In the genomic region with DNA sequence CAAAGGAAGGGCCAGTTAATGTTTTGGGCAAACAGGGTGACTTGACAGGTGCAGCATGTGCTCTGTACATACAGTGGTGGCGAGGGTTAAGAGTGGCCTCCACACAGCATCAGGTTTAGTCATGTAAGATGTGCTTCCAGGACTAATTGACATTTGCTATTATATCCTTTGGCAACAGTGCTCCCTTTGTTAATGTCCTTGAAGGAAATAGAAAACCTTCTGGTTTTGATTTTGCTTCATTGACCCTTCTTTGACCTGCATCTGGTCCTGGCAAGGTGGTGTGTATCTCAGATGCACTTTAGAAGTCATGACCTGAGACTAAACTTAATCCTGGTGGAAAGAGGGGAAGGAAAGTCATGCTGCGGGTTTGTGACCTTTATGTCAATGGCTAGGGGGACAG, we compare ENCODE assay signal across 16 cellular contexts.
DNase-seq lines count a peak whose midpoint lies in the region; ATAC-seq and TF ChIP-seq lines count a peak whose summit lies in the region.
"Had no signal": no experiment of that assay in that cellular context is flagged by ENCODE, and none has a peak within 500 bp of the region (broad histone marks: within the 10 kb centered on the region; RNA-seq: fewer than 3 reads in every experiment).

No MANE protein-coding gene starts in this region.

- H3K27me3 ChIP-seq in left ventricle myocardium inferior (ENCODE audit: low read depth) = no peaks in the 10 kb centered on the region
- H3K27me3 ChIP-seq: cardiac muscle cell, neural progenitor cell had no signal

- no peaks in the 10 kb centered on the region for H3K36me3 Mint-ChIP-seq in activated CD8-positive, alpha-beta memory T cell treated with anti-CD3 and anti-CD28 coated beads, Interleukin-2, amount 10 ng/mL, durations not matched to agents 7 days and 5 days
- H3K36me3 Mint-ChIP-seq: activated naive CD4-positive, alpha-beta T cell treated with anti-CD3 and anti-CD28 coated beads, Interleukin-2, amount 50 U/mL, for 72 hours; neural progenitor cell had no signal

- DNase-seq in left ventricle myocardium inferior = no peak
- no peak for DNase-seq in left cardiac atrium
- DNase-seq in NCI-H2029 treated with DMSO at 0.1 percent for 48 hours (lab: John Stamatoyannopoulos, UW) = peak; percentile 91
- DNase-seq in SK-N-DZ (ENCODE audit: low spot score) = peak; percentile 82
- no peak for DNase-seq in GM19238 (ENCODE audit: insufficient read length, low spot score)
- no peak for DNase-seq in midbrain (lab: John Stamatoyannopoulos, UW)
- DNase-seq in activated CD4-positive, alpha-beta T cell treated with anti-CD3 and anti-CD28 coated beads, Interleukin-2, amount 50 U/mL, for 4 hours = no peak
- DNase-seq in activated CD8-positive, alpha-beta memory T cell treated with anti-CD3 and anti-CD28 coated beads, Interleukin-2, amount 10 ng/mL, durations not matched to agents 7 days and 5 days = no peak
- DNase-seq: activated CD4-positive, alpha-beta T cell treated with anti-CD3 and anti-CD28 coated beads for 4 hours; effector memory CD8-positive, alpha-beta T cell; GM23248; NCI-H524; T-helper 9 cell had no signal

- H3K4me1 Mint-ChIP-seq in activated CD8-positive, alpha-beta memory T cell treated with anti-CD3 and anti-CD28 coated beads, Interleukin-2, amount 10 ng/mL, durations not matched to agents 7 days and 5 days = peaks cover 18% of the 10 kb centered on the region

- no peak overlapping the region for H3K4me3 Mint-ChIP-seq in activated CD8-positive, alpha-beta memory T cell treated with anti-CD3 and anti-CD28 coated beads, Interleukin-2, amount 10 ng/mL, durations not matched to agents 7 days and 5 days
- H3K4me3 Mint-ChIP-seq: effector memory CD8-positive, alpha-beta T cell had no signal

- peaks cover 36% of the 10 kb centered on the region for H3K4me1 ChIP-seq in left ventricle myocardium inferior

- H3K9me3 Mint-ChIP-seq in activated CD8-positive, alpha-beta memory T cell treated with anti-CD3 and anti-CD28 coated beads, Interleukin-2, amount 10 ng/mL, durations not matched to agents 7 days and 5 days (ENCODE audit: low read depth) = no peaks in the 10 kb centered on the region
- H3K9me3 Mint-ChIP-seq: effector memory CD8-positive, alpha-beta T cell had no signal

- ATAC-seq in left cardiac atrium = no peak
- no peak for ATAC-seq in activated CD8-positive, alpha-beta memory T cell treated with anti-CD3 and anti-CD28 coated beads, Interleukin-2, amount 10 ng/mL, durations not matched to agents 7 days and 5 days
- ATAC-seq: effector memory CD8-positive, alpha-beta T cell had no signal

- H3K27me3 Mint-ChIP-seq in activated CD8-positive, alpha-beta memory T cell treated with anti-CD3 and anti-CD28 coated beads, Interleukin-2, amount 10 ng/mL, durations not matched to agents 7 days and 5 days = peaks cover 9% of the 10 kb centered on the region

- intact Hi-C loops in left ventricle myocardium inferior (cut with micrococcal nuclease) (no loop called here), left cardiac atrium (cut with DNase I) (no loop called here)

- CTCF ChIA-PET in activated CD8-positive, alpha-beta memory T cell treated with anti-CD3 and anti-CD28 coated beads, Interleukin-2, amount 10 ng/mL, durations not matched to agents 7 days and 5 days (lab: Charles Lee) = no interaction called here

- no peaks in the 10 kb centered on the region for H3K9me3 ChIP-seq in left ventricle myocardium inferior (replicated peaks)

- no peak overlapping the region for H3K27ac Mint-ChIP-seq in activated CD8-positive, alpha-beta memory T cell treated with anti-CD3 and anti-CD28 coated beads, Interleukin-2, amount 10 ng/mL, durations not matched to agents 7 days and 5 days
- H3K27ac Mint-ChIP-seq: activated naive CD4-positive, alpha-beta T cell treated with anti-CD3 and anti-CD28 coated beads, Interleukin-2, amount 50 U/mL, for 72 hours; effector memory CD8-positive, alpha-beta T cell had no signal

- no peak overlapping the region for H3K4me3 ChIP-seq in left ventricle myocardium inferior
- H3K4me3 ChIP-seq: cardiac muscle cell, GM23248, neural progenitor cell had no signal

- no peaks in the 10 kb centered on the region for H3K36me3 ChIP-seq in left ventricle myocardium inferior
- H3K36me3 ChIP-seq: cardiac muscle cell, neural progenitor cell had no signal

- no peak for TF ChIP-seq CTCF in left ventricle myocardium inferior (IDR thresholded peaks at IDR 0.05; ENCODE audit: borderline replicate concordance)

- peak overlapping the region; percentile 34 for H3K27ac ChIP-seq in left ventricle myocardium inferior (replicated peaks)
- H3K27ac ChIP-seq: cardiac muscle cell, GM23248, neural progenitor cell had no signal

Comparison
In these comparisons a context has a peak if more than half of its experiments do, and no peak if none do; other contexts are left out.
1. DNase-seq: peak in NCI-H2029 treated with DMSO at 0.1 percent for 48 hours (single experiment) and SK-N-DZ (single experiment); none in left ventricle myocardium inferior (single experiment), left cardiac atrium (single experiment), GM19238 (single experiment), midbrain (single experiment), activated CD4-positive, alpha-beta T cell treated with anti-CD3 and anti-CD28 coated beads, Interleukin-2, amount 50 U/mL, for 4 hours (0 of 2) and activated CD8-positive, alpha-beta memory T cell treated with anti-CD3 and anti-CD28 coated beads, Interleukin-2, amount 10 ng/mL, durations not matched to agents 7 days and 5 days (single experiment).